ENCODE assay signal across 16 cellular contexts in the genomic region with DNA sequence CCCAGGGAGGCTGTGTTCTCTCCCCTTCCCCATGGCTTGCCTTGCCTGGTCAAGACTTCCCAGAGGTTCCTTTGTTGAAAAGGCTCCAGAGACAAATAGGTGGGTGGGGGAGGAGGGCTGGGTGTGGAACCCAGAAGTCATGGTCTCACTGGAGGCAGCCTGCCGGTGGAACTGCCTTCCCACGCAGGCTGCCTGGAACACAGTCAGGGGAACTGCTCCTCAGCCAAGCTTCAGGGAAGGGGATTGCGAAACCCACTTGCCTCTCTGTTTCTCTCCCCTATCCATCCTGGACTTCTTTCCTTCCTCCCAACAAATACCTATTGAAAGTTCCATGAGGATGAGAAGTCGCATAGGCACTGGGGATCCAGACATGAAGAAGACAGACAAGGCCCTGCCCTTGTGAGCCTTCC. TPM values are rescaled to one million over a fixed set of nuclear protein-coding genes. Genes with fewer than 3 reads are reported as not detected.
DNase-seq lines count a peak whose midpoint lies in the region; ATAC-seq, FAIRE-seq and TF ChIP-seq lines count a peak whose summit lies in the region.
"Had no signal": no experiment of that assay in that cellular context is flagged by ENCODE, and none has a peak within 500 bp of the region (broad histone marks: within the 10 kb centered on the region; RNA-seq: fewer than 3 reads in every experiment).

No MANE protein-coding gene starts in this region.

- TF ChIP-seq POLR2A in K562 (conservative IDR thresholded peaks at IDR 0.05) = no peak

- no peak overlapping the region for H3K27ac ChIP-seq in K562 (ENCODE audit: extremely low read depth, low read depth, low read length)
- H3K27ac ChIP-seq in skin epidermis = peak overlapping the region in 13 of 21 experiments; percentile 7 to 71 (median 41)

- no peaks in the 10 kb centered on the region for H3K4me1 Mint-ChIP-seq in activated T-helper 17 cell treated with anti-CD3 and anti-CD28 coated beads, Interleukin-2, amount 50 U/mL, for 72 hours
- H3K4me1 Mint-ChIP-seq: immature natural killer cell had no signal

- H3K27me3 Mint-ChIP-seq in activated T-helper 17 cell treated with anti-CD3 and anti-CD28 coated beads, Interleukin-2, amount 50 U/mL, for 72 hours = peaks cover 16% of the 10 kb centered on the region

- 0% methylated on average over 4 of the region's 4 CpGs for WGBS in K562 (ENCODE audit: insufficient coverage, low coverage, missing lambda C conversion rate)

- no peak overlapping the region for H3K9ac ChIP-seq in K562 (ENCODE audit: insufficient read depth in 1 of 2, low read depth in 2 of 2, low read length in 2 of 2)

- no peak for TF ChIP-seq RAD21 in K562 (CRISPR knock-in tag; conservative IDR thresholded peaks at IDR 0.05 in 1 of 2, IDR thresholded peaks at IDR 0.05 in 1 of 2)

- no peaks in the 10 kb centered on the region for H3K9me1 ChIP-seq in K562 (ENCODE audit: control insufficient read depth, insufficient read depth, low read length)

- no peaks in the 10 kb centered on the region; the same call in 1 of the 2 replicates for H4K20me1 ChIP-seq in K562 (replicated peaks; ENCODE audit: control insufficient read depth, insufficient read depth, low read length)

- DNase-seq in H7 (peak; percentile 21), K562 (ENCODE audit: extremely low read depth in 1 of 4, low spot score in 3 of 4) (no peak), left ventricle myocardium superior (peak; percentile 62), GM19238 (ENCODE audit: insufficient read length, low spot score) (no peak), HuH-7.5 (ENCODE audit: low spot score) (no peak), sciatic nerve (ENCODE audit: low spot score) (no peak)
- DNase-seq: activated CD8-positive, alpha-beta memory T cell treated with anti-CD3 and anti-CD28 coated beads, Interleukin-2, amount 50 U/mL, for 48 hours; immature natural killer cell; NCI-H1417 treated with DMSO at 0.1 percent for 48 hours; NCI-H69; retina; substantia nigra had no signal

- in situ Hi-C loops in K562 (cut with MboI) = no loop called here

- no peak for FAIRE-seq in K562 (lab: Jason Lieb, UNC)

- no peak for ATAC-seq in K562
- ATAC-seq in left ventricle myocardium superior = peak; percentile 80
- ATAC-seq in sciatic nerve = no peak
- no peak for ATAC-seq in activated T-helper 17 cell treated with anti-CD3 and anti-CD28 coated beads, Interleukin-2, amount 50 U/mL, for 72 hours (replicated peaks)

- peaks cover 6% of the 10 kb centered on the region for H3K27me3 ChIP-seq in H7 (ENCODE audit: control insufficient read depth, insufficient read depth, low read length)
- peaks cover 0 to 48% of the 10 kb centered on the region in 2 experiments; a peak in 2 of 5 replicates for H3K27me3 ChIP-seq in K562 (ENCODE audit: control insufficient read depth in 2 of 2, insufficient read depth in 2 of 2, low read length in 2 of 2)

- no peaks in the 10 kb centered on the region for H3K9me3 Mint-ChIP-seq in activated T-helper 17 cell treated with anti-CD3 and anti-CD28 coated beads, Interleukin-2, amount 50 U/mL, for 72 hours

- H3K36me3 Mint-ChIP-seq in activated T-helper 17 cell treated with anti-CD3 and anti-CD28 coated beads, Interleukin-2, amount 50 U/mL, for 72 hours (ENCODE audit: low read depth) = no peaks in the 10 kb centered on the region
- H3K36me3 Mint-ChIP-seq: activated naive CD8-positive, alpha-beta T cell; immature natural killer cell had no signal

- H3K36me3 ChIP-seq in H7 (replicated peaks; ENCODE audit: control insufficient read depth, insufficient read depth, low read length) (no peaks in the 10 kb centered on the region), K562 (ENCODE audit: control insufficient read depth, insufficient read depth, low read length) (no peaks in the 10 kb centered on the region)

- H3K4me3 ChIP-seq in H7 (ENCODE audit: insufficient read depth, low read depth, low read length) (no peak overlapping the region), K562 (no peak overlapping the region), skin epidermis (no peak overlapping the region)

- CTCF ChIA-PET in K562 (lab: Yijun Ruan, JAX; ENCODE audit: low intra/inter-chr PET ratio) = no interaction called here

- intact Hi-C loops in K562 (cut with micrococcal nuclease) (no loop called here), left ventricle myocardium superior (cut with micrococcal nuclease) (no loop called here), sciatic nerve (cut with DNase I) (no loop called here)

- no peaks in the 10 kb centered on the region for H3K79me2 ChIP-seq in K562 (ENCODE audit: control insufficient read depth, insufficient read depth, low read length)

- TF ChIP-seq CTCF in K562 (IDR thresholded peaks at IDR 0.05 in 2 of 3, conservative IDR thresholded peaks at IDR 0.05 in 1 of 3; ENCODE audit: insufficient read depth in 2 of 3, low read depth in 1 of 3, low read length in 3 of 3) = no peak

- BruUV-seq in K562 (replicated peaks; lab: Mats Ljungman, UMichigan) = no TSS peak

- POLR2A ChIA-PET in K562 (lab: Yijun Ruan, JAX) = interaction anchor here (0.7 kb wide), 1 partner anchor 99 kb away, joined by 3 read pairs; no protein-coding TSS in a partner anchor

- H2AFZ ChIP-seq in K562 (ENCODE audit: low read depth, low read length) = no peak overlapping the region

- H3K4me3 Mint-ChIP-seq in activated T-helper 17 cell treated with anti-CD3 and anti-CD28 coated beads, Interleukin-2, amount 50 U/mL, for 72 hours = no peak overlapping the region
- H3K4me3 Mint-ChIP-seq: activated naive CD8-positive, alpha-beta T cell; immature natural killer cell had no signal

- H3K4me1 ChIP-seq in K562 (replicated peaks in 1 of 2; ENCODE audit: control insufficient read depth in 2 of 2, insufficient read depth in 2 of 2, low read length in 2 of 2) = no peaks in the 10 kb centered on the region

- H3K4me2 ChIP-seq in K562 (ENCODE audit: insufficient read depth, low read length) = no peak overlapping the region

- no peak for TF ChIP-seq EP300 in K562 (IDR thresholded peaks at IDR 0.05; ENCODE audit: low read length)

- no peaks in the 10 kb centered on the region for H3K9me3 ChIP-seq in K562 (replicated peaks; ENCODE audit: control insufficient read depth, insufficient read depth, low read depth, low read length)

- no peak overlapping the region for H3K27ac Mint-ChIP-seq in activated T-helper 17 cell treated with anti-CD3 and anti-CD28 coated beads, Interleukin-2, amount 50 U/mL, for 72 hours
- H3K27ac Mint-ChIP-seq: activated naive CD8-positive, alpha-beta T cell; immature natural killer cell had no signal

TF ChIP-seq in K562, 482 proteins besides CTCF, POLR2A, EP300 and RAD21:
- TF ChIP-seq CEBPB (tag; IDR thresholded peaks at IDR 0.05) = peak; percentile 59
- TF ChIP-seq RFX5 (IDR thresholded peaks at IDR 0.05; ENCODE audit: low read depth, low read length) = no peak

RNA-seq across cellular contexts. Expression of gene MARCO, which starts 31.6 kb away (rescaled TPM):
- not detected in 2 replicates for total RNA-seq in H7 (2014; rRNA removed; shearing (Covaris generic))
- not detected in 2 replicates for total RNA-seq in K562 (2011; cell fraction: chromatin; rRNA removed; ENCODE audit: low replicate concordance)
- total RNA-seq in K562 (2011; cell fraction: nucleolus; rRNA removed) = not detected in 2 replicates
- not detected in 2 replicates for total RNA-seq in K562 (2011; cell fraction: nucleoplasm; rRNA removed)
- total RNA-seq in K562 (2014; rRNA removed) (not detected in 2 replicates), K562 (2014; rRNA removed; fragmentation: Illumina TruSeq; extraction: Trizol) (not detected in 2 replicates), K562 (2015; rRNA removed; fragmentation: Illumina TruSeq; extraction: Trizol) (not detected in 2 replicates), K562 (2021) (0.16 and 0.31 TPM in 2 replicates), left ventricle myocardium superior (7.2 TPM), sciatic nerve (22.0 TPM)
- polyA plus RNA-seq in K562 (2011; rRNA removed) (not detected in 2 replicates), K562 (2014; fragmentation: Illumina TruSeq; extraction: Trizol) (not detected in 2 replicates), K562 (2014; fragmentation: Nextera tagmentation; extraction: Ambion mirVana) (not detected), K562 (2014; rRNA removed) (not detected in 2 replicates)
- not detected in 2 replicates for polyA plus RNA-seq in K562 (2011; cell fraction: cytosol; rRNA removed)
- not detected in 2 replicates for polyA plus RNA-seq in K562 (2011; cell fraction: nucleus; rRNA removed)
- not detected in 2 replicates for polyA plus RNA-seq in K562 (2012)
- not detected in 2 replicates for polyA minus RNA-seq in K562 (2011; rRNA and poly(A)+ RNA removed)
- polyA minus RNA-seq in K562 (2011; cell fraction: cytosol; rRNA and poly(A)+ RNA removed) = not detected in 2 replicates
- not detected in 2 replicates for polyA minus RNA-seq in K562 (2011; cell fraction: nucleus; rRNA and poly(A)+ RNA removed)
- not detected for total RNA-seq in activated T-helper 17 cell treated with anti-CD3 and anti-CD28 coated beads, Interleukin-2, amount 50 U/mL, for 72 hours
- total RNA-seq: fibroblast of villous mesenchyme had no signal

Comparison
In these comparisons a context has a peak if more than half of its experiments do, and no peak if none do; other contexts are left out.
1. DNase-seq: peak in H7 (single experiment) and left ventricle myocardium superior (single experiment); none in K562 (0 of 4), GM19238 (single experiment), HuH-7.5 (single experiment) and sciatic nerve (single experiment).